1 cellular context compared by ENCODE assay signal in genomic region chr19:43957891-43958290, GRCh38.
TF ChIP-seq lines count a peak whose summit lies in the region.

No MANE protein-coding gene starts in this region.

TF ChIP-seq in HepG2, 621 proteins besides CTCF, POLR2A, EP300 and RAD21 (continued from another document and continues in another):
- TF ChIP-seq MTERF4 (CRISPR knock-in tag; IDR thresholded peaks at IDR 0.05) (no peak), HINFP (CRISPR knock-in tag; IDR thresholded peaks at IDR 0.05; ENCODE audit: low read depth) (no peak), ZNF550 (CRISPR knock-in tag; IDR thresholded peaks at IDR 0.05; ENCODE audit: borderline replicate concordance) (no peak), HNF1B (CRISPR knock-in tag; IDR thresholded peaks at IDR 0.05) (0 out of 2 replicates have a peak, but pooled peaks have one; percentile 20), ZFP36L1 (CRISPR knock-in tag; IDR thresholded peaks at IDR 0.05) (no peak), BCL6 (CRISPR knock-in tag; IDR thresholded peaks at IDR 0.05) (no peak), SMC3 (IDR thresholded peaks at IDR 0.05; ENCODE audit: low read length) (no peak), NFIB (CRISPR knock-in tag; IDR thresholded peaks at IDR 0.05; ENCODE audit: borderline replicate concordance) (no peak), NR3C1 (CRISPR knock-in tag; IDR thresholded peaks at IDR 0.05) (no peak), FOXP1 (IDR thresholded peaks at IDR 0.05) (no peak), FOXP1 (CRISPR knock-in tag; IDR thresholded peaks at IDR 0.05) (peak; percentile 50; the same call in 1 of the 2 replicates), MBD4 (IDR thresholded peaks at IDR 0.05; ENCODE audit: borderline replicate concordance, low read length) (no peak), SIN3A (IDR thresholded peaks at IDR 0.05; ENCODE audit: borderline replicate concordance, low read depth, low read length) (no peak), FOXA3 (CRISPR knock-in tag; IDR thresholded peaks at IDR 0.05) (peak; percentile 56), GTF2F1 (IDR thresholded peaks at IDR 0.05; ENCODE audit: low read length) (no peak), ZNF441 (CRISPR knock-in tag; IDR thresholded peaks at IDR 0.05; ENCODE audit: borderline replicate concordance) (no peak), AKAP8 (CRISPR knock-in tag; IDR thresholded peaks at IDR 0.05) (no peak), MTA3 (CRISPR knock-in tag; IDR thresholded peaks at IDR 0.05) (no peak), PRPF4 (IDR thresholded peaks at IDR 0.05; ENCODE audit: low read depth, low read length, poor library complexity, severe bottlenecking) (no peak), ZNF460 (CRISPR knock-in tag; IDR thresholded peaks at IDR 0.05; ENCODE audit: borderline replicate concordance) (no peak), MLX (CRISPR knock-in tag; IDR thresholded peaks at IDR 0.05) (no peak), SP4 (CRISPR knock-in tag; IDR thresholded peaks at IDR 0.05) (no peak), ZNF337 (CRISPR knock-in tag; IDR thresholded peaks at IDR 0.05; ENCODE audit: borderline replicate concordance, low read depth) (no peak), ZNF652 (CRISPR knock-in tag; IDR thresholded peaks at IDR 0.05; ENCODE audit: borderline replicate concordance, low read depth) (no peak), HMGA1 (CRISPR knock-in tag; conservative IDR thresholded peaks at IDR 0.05) (no peak), IKZF1 (IDR thresholded peaks at IDR 0.05) (no peak), ZSCAN20 (CRISPR knock-in tag; IDR thresholded peaks at IDR 0.05; ENCODE audit: borderline replicate concordance) (no peak), HMGXB4 (CRISPR knock-in tag; IDR thresholded peaks at IDR 0.05; ENCODE audit: borderline replicate concordance in 1 of 2, low read depth in 1 of 2) (no peak), ZNF432 (CRISPR knock-in tag; IDR thresholded peaks at IDR 0.05; ENCODE audit: borderline replicate concordance) (no peak), ZFP1 (CRISPR knock-in tag; IDR thresholded peaks at IDR 0.05) (no peak), ZNF607 (CRISPR knock-in tag; IDR thresholded peaks at IDR 0.05; ENCODE audit: borderline replicate concordance) (no peak), ZNF138 (CRISPR knock-in tag; IDR thresholded peaks at IDR 0.05; ENCODE audit: low read depth) (no peak), ELF4 (CRISPR knock-in tag; IDR thresholded peaks at IDR 0.05; ENCODE audit: borderline replicate concordance) (no peak), ZNF501 (CRISPR knock-in tag; IDR thresholded peaks at IDR 0.05) (no peak), PHB2 (IDR thresholded peaks at IDR 0.05; ENCODE audit: partially characterized antibody) (no peak), PTBP1 (IDR thresholded peaks at IDR 0.05; ENCODE audit: low read depth, low read length, poor library complexity, severe bottlenecking) (no peak)
- TF ChIP-seq, protein P1, sequence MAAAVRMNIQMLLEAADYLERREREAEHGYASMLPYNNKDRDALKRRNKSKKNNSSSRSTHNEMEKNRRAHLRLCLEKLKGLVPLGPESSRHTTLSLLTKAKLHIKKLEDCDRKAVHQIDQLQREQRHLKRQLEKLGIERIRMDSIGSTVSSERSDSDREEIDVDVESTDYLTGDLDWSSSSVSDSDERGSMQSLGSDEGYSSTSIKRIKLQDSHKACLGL (CRISPR knock-in tag; IDR thresholded peaks at IDR 0.05) = no peak
- TF ChIP-seq, protein P2, sequence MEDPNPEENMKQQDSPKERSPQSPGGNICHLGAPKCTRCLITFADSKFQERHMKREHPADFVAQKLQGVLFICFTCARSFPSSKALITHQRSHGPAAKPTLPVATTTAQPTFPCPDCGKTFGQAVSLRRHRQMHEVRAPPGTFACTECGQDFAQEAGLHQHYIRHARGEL (CRISPR knock-in tag; IDR thresholded peaks at IDR 0.05) = no peak
- TF ChIP-seq, protein P3, sequence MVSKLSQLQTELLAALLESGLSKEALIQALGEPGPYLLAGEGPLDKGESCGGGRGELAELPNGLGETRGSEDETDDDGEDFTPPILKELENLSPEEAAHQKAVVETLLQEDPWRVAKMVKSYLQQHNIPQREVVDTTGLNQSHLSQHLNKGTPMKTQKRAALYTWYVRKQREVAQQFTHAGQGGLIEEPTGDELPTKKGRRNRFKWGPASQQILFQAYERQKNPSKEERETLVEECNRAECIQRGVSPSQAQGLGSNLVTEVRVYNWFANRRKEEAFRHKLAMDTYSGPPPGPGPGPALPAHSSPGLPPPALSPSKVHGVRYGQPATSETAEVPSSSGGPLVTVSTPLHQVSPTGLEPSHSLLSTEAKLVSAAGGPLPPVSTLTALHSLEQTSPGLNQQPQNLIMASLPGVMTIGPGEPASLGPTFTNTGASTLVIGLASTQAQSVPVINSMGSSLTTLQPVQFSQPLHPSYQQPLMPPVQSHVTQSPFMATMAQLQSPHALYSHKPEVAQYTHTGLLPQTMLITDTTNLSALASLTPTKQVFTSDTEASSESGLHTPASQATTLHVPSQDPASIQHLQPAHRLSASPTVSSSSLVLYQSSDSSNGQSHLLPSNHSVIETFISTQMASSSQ (IDR thresholded peaks at IDR 0.05; ENCODE audit: low read depth) = 0 out of 2 replicates have a peak, but pooled peaks have one; percentile 14
- TF ChIP-seq, protein P3 (CRISPR knock-in tag; IDR thresholded peaks at IDR 0.05; ENCODE audit: borderline replicate concordance) = 0 out of 2 replicates have a peak, but pooled peaks have one; percentile 17
- TF ChIP-seq, protein P4, sequence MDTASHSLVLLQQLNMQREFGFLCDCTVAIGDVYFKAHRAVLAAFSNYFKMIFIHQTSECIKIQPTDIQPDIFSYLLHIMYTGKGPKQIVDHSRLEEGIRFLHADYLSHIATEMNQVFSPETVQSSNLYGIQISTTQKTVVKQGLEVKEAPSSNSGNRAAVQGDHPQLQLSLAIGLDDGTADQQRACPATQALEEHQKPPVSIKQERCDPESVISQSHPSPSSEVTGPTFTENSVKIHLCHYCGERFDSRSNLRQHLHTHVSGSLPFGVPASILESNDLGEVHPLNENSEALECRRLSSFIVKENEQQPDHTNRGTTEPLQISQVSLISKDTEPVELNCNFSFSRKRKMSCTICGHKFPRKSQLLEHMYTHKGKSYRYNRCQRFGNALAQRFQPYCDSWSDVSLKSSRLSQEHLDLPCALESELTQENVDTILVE (CRISPR knock-in tag; IDR thresholded peaks at IDR 0.05) = no peak
- TF ChIP-seq, protein P5, sequence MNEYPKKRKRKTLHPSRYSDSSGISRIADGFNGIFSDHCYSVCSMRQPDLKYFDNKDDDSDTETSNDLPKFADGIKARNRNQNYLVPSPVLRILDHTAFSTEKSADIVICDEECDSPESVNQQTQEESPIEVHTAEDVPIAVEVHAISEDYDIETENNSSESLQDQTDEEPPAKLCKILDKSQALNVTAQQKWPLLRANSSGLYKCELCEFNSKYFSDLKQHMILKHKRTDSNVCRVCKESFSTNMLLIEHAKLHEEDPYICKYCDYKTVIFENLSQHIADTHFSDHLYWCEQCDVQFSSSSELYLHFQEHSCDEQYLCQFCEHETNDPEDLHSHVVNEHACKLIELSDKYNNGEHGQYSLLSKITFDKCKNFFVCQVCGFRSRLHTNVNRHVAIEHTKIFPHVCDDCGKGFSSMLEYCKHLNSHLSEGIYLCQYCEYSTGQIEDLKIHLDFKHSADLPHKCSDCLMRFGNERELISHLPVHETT (CRISPR knock-in tag; conservative IDR thresholded peaks at IDR 0.05) = no peak
- TF ChIP-seq, protein P6, sequence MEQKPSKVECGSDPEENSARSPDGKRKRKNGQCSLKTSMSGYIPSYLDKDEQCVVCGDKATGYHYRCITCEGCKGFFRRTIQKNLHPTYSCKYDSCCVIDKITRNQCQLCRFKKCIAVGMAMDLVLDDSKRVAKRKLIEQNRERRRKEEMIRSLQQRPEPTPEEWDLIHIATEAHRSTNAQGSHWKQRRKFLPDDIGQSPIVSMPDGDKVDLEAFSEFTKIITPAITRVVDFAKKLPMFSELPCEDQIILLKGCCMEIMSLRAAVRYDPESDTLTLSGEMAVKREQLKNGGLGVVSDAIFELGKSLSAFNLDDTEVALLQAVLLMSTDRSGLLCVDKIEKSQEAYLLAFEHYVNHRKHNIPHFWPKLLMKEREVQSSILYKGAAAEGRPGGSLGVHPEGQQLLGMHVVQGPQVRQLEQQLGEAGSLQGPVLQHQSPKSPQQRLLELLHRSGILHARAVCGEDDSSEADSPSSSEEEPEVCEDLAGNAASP (CRISPR knock-in tag; IDR thresholded peaks at IDR 0.05; ENCODE audit: borderline replicate concordance) = no peak
- TF ChIP-seq, protein P7, sequence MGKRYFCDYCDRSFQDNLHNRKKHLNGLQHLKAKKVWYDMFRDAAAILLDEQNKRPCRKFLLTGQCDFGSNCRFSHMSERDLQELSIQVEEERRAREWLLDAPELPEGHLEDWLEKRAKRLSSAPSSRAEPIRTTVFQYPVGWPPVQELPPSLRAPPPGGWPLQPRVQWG (CRISPR knock-in tag; IDR thresholded peaks at IDR 0.05; ENCODE audit: borderline replicate concordance, low read depth) = no peak
